12 cellular contexts compared by ENCODE assay signal in genomic region chr2:46980786-46981583, GRCh38. TPM values are rescaled to one million over a fixed set of nuclear protein-coding genes. Genes with fewer than 3 reads are reported as not detected.
DNase-seq lines count a peak whose midpoint lies in the region; ATAC-seq and TF ChIP-seq lines count a peak whose summit lies in the region.
"Had no signal": no experiment of that assay in that cellular context is flagged by ENCODE, and none has a peak within 500 bp of the region (broad histone marks: within the 10 kb centered on the region; RNA-seq: fewer than 3 reads in every experiment).

No MANE protein-coding gene starts in this region.

- no peak for TF ChIP-seq CTCF in ascending aorta (IDR thresholded peaks at IDR 0.05)
- no peak for TF ChIP-seq CTCF in heart right ventricle (IDR thresholded peaks at IDR 0.05)

- H2AFZ ChIP-seq in Karpas-422 (ENCODE audit: low read length): no peak overlapping the region

- H3K9me3 Mint-ChIP-seq in CD4-positive, CD25-positive, alpha-beta regulatory T cell: no peaks in the 10 kb centered on the region
- no peaks in the 10 kb centered on the region for H3K9me3 Mint-ChIP-seq in naive B cell

- peaks cover 27% of the 10 kb centered on the region for H3K36me3 Mint-ChIP-seq in CD4-positive, CD25-positive, alpha-beta regulatory T cell
- peaks cover 9 to 18% of the 10 kb centered on the region in 2 donors for H3K36me3 Mint-ChIP-seq in naive B cell

- H3K9ac ChIP-seq in Karpas-422 (ENCODE audit: low read length): peak overlapping the region; percentile 87

- H3K9me2 ChIP-seq in Karpas-422 (replicated peaks; ENCODE audit: insufficient read depth, low read length): no peaks in the 10 kb centered on the region

- ATAC-seq in CD4-positive, CD25-positive, alpha-beta regulatory T cell (ENCODE audit: low read depth in 2 of 2): no peak
- no peak for ATAC-seq in naive B cell (ENCODE audit: low read depth in 2 of 2)
- no peak for ATAC-seq in heart right ventricle
- ATAC-seq in HG03280 (IDR thresholded peaks at IDR 0.05; ENCODE audit: unreplicated experiment): no peak
- ATAC-seq: activated CD4-positive, CD25-positive, alpha-beta regulatory T cell treated with anti-CD3 and anti-CD28 coated beads, Interleukin-2, amount 50 U/mL, for 24 hours had no signal

- no peak overlapping the region for H3K4me3 ChIP-seq in CD4-positive, CD25-positive, alpha-beta regulatory T cell (ENCODE audit: low read depth, low read length)
- H3K4me3 ChIP-seq in Karpas-422 (ENCODE audit: low read length) (peak overlapping the region; percentile 60; the same call in 1 of the 2 replicates), ascending aorta (no peak overlapping the region), heart right ventricle (no peak overlapping the region)

- TF ChIP-seq POLR2A in erythroblast (IDR thresholded peaks at IDR 0.05; ENCODE audit: low read length): no peak

- peaks cover 54% of the 10 kb centered on the region for H3K4me1 ChIP-seq in CD4-positive, CD25-positive, alpha-beta regulatory T cell (ENCODE audit: control insufficient read depth, insufficient read depth, low read length, poor library complexity, severe bottlenecking)
- H3K4me1 ChIP-seq in Karpas-422 (ENCODE audit: low read length): peaks cover 100% of the 10 kb centered on the region
- peaks cover 13 to 27% of the 10 kb centered on the region in 2 donors for H3K4me1 ChIP-seq in ascending aorta
- H3K4me1 ChIP-seq in heart right ventricle: peaks cover 16 to 83% (median 38%) of the 10 kb centered on the region in 9 donors

- H3K4me2 ChIP-seq in Karpas-422 (ENCODE audit: low read depth, low read length, poor library complexity, severe bottlenecking): peak overlapping the region; percentile 87

- peaks cover 11 to 85% (median 50%) of the 10 kb centered on the region in 4 donors for H3K4me1 Mint-ChIP-seq in CD4-positive, CD25-positive, alpha-beta regulatory T cell
- H3K4me1 Mint-ChIP-seq in naive B cell: peaks cover 81 to 100% (median 98%) of the 10 kb centered on the region in 3 donors

- WGBS in heart right ventricle, 2 donors: 73 to 74% methylated on average over 12 of the region's 12 CpGs

- DNase-seq in CD4-positive, CD25-positive, alpha-beta regulatory T cell: no peak
- DNase-seq in Karpas-422: no peak
- DNase-seq in ascending aorta (ENCODE audit: low spot score in 2 of 2): no peak
- DNase-seq in naive B cell: no peak
- DNase-seq in erythroblast (lab: John Stamatoyannopoulos, UW): no peak
- no peak for DNase-seq in heart right ventricle
- no peak for DNase-seq in stimulated activated CD4-positive, alpha-beta T cell treated with anti-CD3 and anti-CD28 coated beads, Interleukin-2, amount 100 ng/mL, for 24 hours
- DNase-seq: NCI-H510A treated with DMSO at 0.1 percent for 48 hours; Right ventricle myocardium superior; stimulated activated CD4-positive, alpha-beta T cell treated with anti-CD3 and anti-CD28 coated beads, Interleukin-15, amount 100 ng/mL, for 24 hours had no signal

- intact Hi-C loops in ascending aorta (cut with DNase I) (no loop called here), heart right ventricle (cut with DNase I) (no loop called here)

- H3K27ac Mint-ChIP-seq in CD4-positive, CD25-positive, alpha-beta regulatory T cell: peak overlapping the region in 2 of 3 donors; percentile 68 to 78
- H3K27ac Mint-ChIP-seq in naive B cell: peak overlapping the region; percentile 47 to 99 (median 90)

- no peaks in the 10 kb centered on the region for H4K20me1 ChIP-seq in Karpas-422 (ENCODE audit: insufficient read depth, low read depth, low read length)

- H3K27me3 ChIP-seq in CD4-positive, CD25-positive, alpha-beta regulatory T cell (ENCODE audit: control insufficient read depth, insufficient read depth, low read length): no peaks in the 10 kb centered on the region
- H3K27me3 ChIP-seq in Karpas-422 (ENCODE audit: low read length): no peaks in the 10 kb centered on the region
- no peaks in the 10 kb centered on the region for H3K27me3 ChIP-seq in ascending aorta
- H3K27me3 ChIP-seq in heart right ventricle: no peaks in the 10 kb centered on the region

- H3K4me3 Mint-ChIP-seq in CD4-positive, CD25-positive, alpha-beta regulatory T cell: peak overlapping the region in 1 of 4 donors; percentile 18
- H3K4me3 Mint-ChIP-seq in naive B cell: peak overlapping the region in 7 of 8 donors; percentile 15 to 75 (median 59)

- H3K27ac ChIP-seq in CD4-positive, CD25-positive, alpha-beta regulatory T cell (ENCODE audit: insufficient read depth, low read length, poor library complexity, severe bottlenecking): no peak overlapping the region
- peak overlapping the region; percentile 100 for H3K27ac ChIP-seq in Karpas-422 (ENCODE audit: low read length)
- H3K27ac ChIP-seq in ascending aorta: peak overlapping the region; percentile 50 to 90
- peak overlapping the region in 1 of 10 donors; percentile 20 for H3K27ac ChIP-seq in heart right ventricle

- no peaks in the 10 kb centered on the region for H3K9me3 ChIP-seq in CD4-positive, CD25-positive, alpha-beta regulatory T cell (ENCODE audit: control insufficient read depth in 2 of 2, low read length in 2 of 2)
- H3K9me3 ChIP-seq in Karpas-422 (ENCODE audit: low read length): no peaks in the 10 kb centered on the region
- no peaks in the 10 kb centered on the region for H3K9me3 ChIP-seq in ascending aorta
- H3K9me3 ChIP-seq in heart right ventricle: no peaks in the 10 kb centered on the region

- no peaks in the 10 kb centered on the region for H3K27me3 Mint-ChIP-seq in CD4-positive, CD25-positive, alpha-beta regulatory T cell
- H3K27me3 Mint-ChIP-seq in naive B cell: no peaks in the 10 kb centered on the region

- peaks cover 56% of the 10 kb centered on the region for H3K36me3 ChIP-seq in CD4-positive, CD25-positive, alpha-beta regulatory T cell (ENCODE audit: control insufficient read depth, insufficient read depth, low read length)
- H3K36me3 ChIP-seq in Karpas-422 (ENCODE audit: insufficient read depth, low read length) (peaks cover 18% of the 10 kb centered on the region; the same call in 1 of the 2 replicates), ascending aorta (peaks cover 31 to 50% of the 10 kb centered on the region in 2 donors), heart right ventricle (peaks cover 0 to 50% (median 4%) of the 10 kb centered on the region in 9 donors)

- H3K79me2 ChIP-seq in Karpas-422 (ENCODE audit: low read length): peaks cover 48% of the 10 kb centered on the region

RNA-seq across cellular contexts. Expression of gene TTC7A, which starts 40.0 kb away (rescaled TPM):
- total RNA-seq in CD4-positive, CD25-positive, alpha-beta regulatory T cell: 65.0 TPM
- polyA plus RNA-seq in CD4-positive, CD25-positive, alpha-beta regulatory T cell: 10 to 100 TPM; 14.5 to 18.3 (median 16.6) TPM
- 53.7 and 54.6 TPM in 2 replicates for total RNA-seq in Karpas-422 (2014; rRNA removed; shearing (Covaris generic); ENCODE audit: low replicate concordance)
- total RNA-seq in ascending aorta (181 TPM), heart right ventricle (10 to 100 TPM in 2 of 10 donors, 1 to 10 TPM in 8; 4.8 to 11.4 (median 6.7) TPM)
- polyA plus RNA-seq in naive B cell (ENCODE audit: low read depth in 6 of 6) (10 to 100 TPM; 27.7 to 77.8 (median 34.1) TPM), heart right ventricle (10 to 100 TPM in 1 of 2 donors, 1 to 10 TPM in 1; 6.0 to 11.0 TPM)
